In genomic region chr7:149584530-149584929, GRCh38 we compare ENCODE assay signal across 33 cellular contexts.
"Had no signal": no experiment of that assay in that cellular context is flagged by ENCODE, and none has a peak within 500 bp of the region (broad histone marks: within the 10 kb centered on the region; RNA-seq: fewer than 3 reads in every experiment).

No MANE protein-coding gene starts in this region.

- ATAC-seq: activated CD8-positive, alpha-beta T cell treated with anti-CD3 and anti-CD28 coated beads for 36 hours; activated naive CD4-positive, alpha-beta T cell treated with anti-CD3 and anti-CD28 coated beads, Interleukin-2, amount 50 U/mL, for 72 hours; activated T-cell treated with anti-CD3 and anti-CD28 coated beads, Interleukin-2, amount 50 U/mL, for 4 hours; activated T-helper 17 cell treated with anti-CD3 and anti-CD28 coated beads, Interleukin-2, amount 50 U/mL, for 72 hours had no signal

- FAIRE-seq: bronchial epithelial cell, TTC549 had no signal

- DNase-seq: activated B cell treated with CpG ODN at 0.5 μM for 24 hours; activated CD4-positive, alpha-beta memory T cell treated with anti-CD3 and anti-CD28 coated beads for 36 hours; activated CD4-positive, alpha-beta T cell treated with anti-CD3 and anti-CD28 coated beads for 4 hours; activated CD4-positive, alpha-beta T cell treated with anti-CD3 and anti-CD28 coated beads, Interleukin-2, amount 10 ng/mL, durations not matched to agents 24 days and 14 days; activated CD4-positive, alpha-beta T cell treated with anti-CD3 and anti-CD28 coated beads, Interleukin-2, amount 50 U/mL, for 1 hour; activated CD4-positive, alpha-beta T cell treated with anti-CD3 and anti-CD28 coated beads, Interleukin-2, amount 50 U/mL, for 4 hours; activated CD4-positive, CD25-positive, alpha-beta regulatory T cell treated with anti-CD3 and anti-CD28 coated beads, Interleukin-2, amount 50 U/mL, for 72 hours; activated CD8-positive, alpha-beta memory T cell treated with anti-CD3 and anti-CD28 coated beads, Interleukin-2, amount 50 U/mL, for 4 hours; activated CD8-positive, alpha-beta T cell treated with anti-CD3 and anti-CD28 coated beads for 36 hours; activated effector memory CD4-positive, alpha-beta T cell treated with anti-CD3 and anti-CD28 coated beads, Interleukin-2, amount 50 U/mL, for 16 hours; activated gamma-delta T cell treated with Interleukin-2 at 50 U/mL for 16 hours; activated naive CD4-positive, alpha-beta T cell; activated naive CD4-positive, alpha-beta T cell treated with anti-CD3 and anti-CD28 coated beads for 36 hours; activated naive CD4-positive, alpha-beta T cell treated with anti-CD3 and anti-CD28 coated beads, Interleukin-2, amount 50 U/mL, for 16 hours; activated naive CD8-positive, alpha-beta T cell treated with anti-CD3 and anti-CD28 coated beads for 36 hours; activated T-cell treated with anti-CD3 and anti-CD28 coated beads for 4 hours; activated T-cell treated with anti-CD3 and anti-CD28 coated beads, Interleukin-2, amount 50 U/mL, for 1 hour; activated T-cell treated with anti-CD3 and anti-CD28 coated beads, Interleukin-2, amount 50 U/mL, for 4 hours; activated T-cell treated with anti-CD3 and anti-CD28 coated beads, Interleukin-2, amount 50 U/mL, for 72 hours; adrenal gland; amygdala; anterior cingulate cortex; caudate nucleus; T-helper 1 cell; T-helper 2 cell; T-helper 9 cell had no signal

- H3K9me3 ChIP-seq: adrenal gland had no signal

- H3K4me3 ChIP-seq: adrenal gland, ascending aorta, cardiac muscle cell had no signal

- H3K4me1 ChIP-seq: adrenal gland, ascending aorta had no signal

- H3K27ac ChIP-seq: adrenal gland, ascending aorta, cardiac muscle cell, VCaP had no signal

- H3K27me3 ChIP-seq: adrenal gland, ascending aorta, cardiac muscle cell had no signal
